ENCODE assay signal across 10 cellular contexts in genomic region chr14:71523630-71524320, GRCh38.
DNase-seq lines count a peak whose midpoint lies in the region; ATAC-seq and TF ChIP-seq lines count a peak whose summit lies in the region.
"Had no signal": no experiment of that assay in that cellular context is flagged by ENCODE, and none has a peak within 500 bp of the region (broad histone marks: within the 10 kb centered on the region; RNA-seq: fewer than 3 reads in every experiment).

No MANE protein-coding gene starts in this region.

- no peak for TF ChIP-seq CTCF in fibroblast of lung (conservative IDR thresholded peaks at IDR 0.05 in 1 of 2, IDR thresholded peaks at IDR 0.05 in 1 of 2; ENCODE audit: low read depth in 1 of 2, low read length in 2 of 2)

- H3K36me3 ChIP-seq in fibroblast of lung (ENCODE audit: control insufficient read depth, insufficient read depth, low read length): no peaks in the 10 kb centered on the region

- no peaks in the 10 kb centered on the region for H3K4me1 ChIP-seq in fibroblast of lung (ENCODE audit: control insufficient read depth, extremely low read depth, insufficient read depth, low read length)

- H3K27me3 ChIP-seq in fibroblast of lung (ENCODE audit: control insufficient read depth, insufficient read depth, low read length): no peaks in the 10 kb centered on the region

- H3K27ac ChIP-seq in fibroblast of lung (ENCODE audit: insufficient read depth, low read length): no peak overlapping the region

- H4K20me1 ChIP-seq in fibroblast of lung (ENCODE audit: control insufficient read depth, extremely low read depth, insufficient read depth, low read length): no peaks in the 10 kb centered on the region

- H2AFZ ChIP-seq in fibroblast of lung (ENCODE audit: low read length): no peak overlapping the region

- ATAC-seq in GM18505 (IDR thresholded peaks at IDR 0.05; ENCODE audit: unreplicated experiment) (peak; percentile 59), GM21423 (IDR thresholded peaks at IDR 0.05; ENCODE audit: unreplicated experiment) (peak; percentile 76), HG03135 (IDR thresholded peaks at IDR 0.05; ENCODE audit: unreplicated experiment) (peak; percentile 65)
- ATAC-seq: naive thymus-derived CD4-positive, alpha-beta T cell had no signal

- H3K79me2 ChIP-seq in fibroblast of lung (ENCODE audit: control insufficient read depth, insufficient read depth, low read length): no peaks in the 10 kb centered on the region

- TF ChIP-seq POLR2A in GM18505 (IDR thresholded peaks at IDR 0.05; ENCODE audit: borderline replicate concordance, extremely low read depth, insufficient read depth, insufficient read length): no peak

- H3K4me3 ChIP-seq in fibroblast of lung (replicated peaks in 1 of 4; ENCODE audit: control extremely low read depth in 1 of 4, insufficient read depth in 1 of 4, low read depth in 3 of 4, low read length in 4 of 4): no peak overlapping the region

- H3K9ac ChIP-seq in fibroblast of lung (ENCODE audit: insufficient read depth, low read length): no peak overlapping the region

- peak overlapping the region; percentile 40 for H3K4me2 ChIP-seq in fibroblast of lung (ENCODE audit: extremely low read depth, insufficient read depth, low read length)

- DNase-seq in fibroblast of lung (ENCODE audit: low read depth in 2 of 2) (peak in 1 of 2 donors; percentile 43), NCI-H510A treated with DMSO at 0.1 percent for 48 hours (lab: John Stamatoyannopoulos, UW) (no peak), NCI-H1048 (lab: John Stamatoyannopoulos, UW) (no peak), NCI-H2196 treated with DMSO at 0.1 percent for 48 hours (lab: John Stamatoyannopoulos, UW; ENCODE audit: unreplicated experiment) (no peak), NK-92 (lab: John Stamatoyannopoulos, UW; ENCODE audit: unreplicated experiment) (no peak)
- DNase-seq: DMS153; naive thymus-derived CD4-positive, alpha-beta T cell had no signal

- H3K9me3 ChIP-seq in fibroblast of lung (ENCODE audit: control insufficient read depth, insufficient read depth, low read depth, low read length): no peaks in the 10 kb centered on the region
